20 cellular contexts compared by ENCODE assay signal in genomic region chr6:10995114-10995707, GRCh38. TPM values are rescaled to one million over a fixed set of nuclear protein-coding genes. Genes with fewer than 3 reads are reported as not detected.
"Had no signal": no experiment of that assay in that cellular context is flagged by ENCODE, and none has a peak within 500 bp of the region (broad histone marks: within the 10 kb centered on the region; RNA-seq: fewer than 3 reads in every experiment).

No MANE protein-coding gene starts in this region.

- H3K9me3 Mint-ChIP-seq: activated T-cell treated with anti-CD3 and anti-CD28 coated beads, Interleukin-2, amount 50 U/mL, for 72 hours; central memory CD8-positive, alpha-beta T cell; dendritic cell treated with granulocyte-macrophage colony-stimulating factor and Interleukin-4, amounts not matched to agents 40 ng/mL and 50 ng/mL, for 4 days; naive thymus-derived CD8-positive, alpha-beta T cell; stimulated activated naive B cell treated with anti-CD40 and anti-IgM and Interleukin-4, amounts not matched to agents 10 μg/mL and 1 μg/mL and 100 μg/mL, for 72 hours had no signal

- H3K4me2 ChIP-seq: smooth muscle cell had no signal

- H3K4me3 ChIP-seq: esophagus squamous epithelium, heart right ventricle, smooth muscle cell, suprapubic skin, transverse colon had no signal

- H3K27ac ChIP-seq: esophagus squamous epithelium, heart right ventricle, suprapubic skin, transverse colon had no signal

- H3K27ac Mint-ChIP-seq: activated naive CD8-positive, alpha-beta T cell; activated T-cell treated with anti-CD3 and anti-CD28 coated beads, Interleukin-2, amount 50 U/mL, for 72 hours; dendritic cell treated with granulocyte-macrophage colony-stimulating factor and Interleukin-4, amounts not matched to agents 40 ng/mL and 50 ng/mL, for 4 days; naive thymus-derived CD8-positive, alpha-beta T cell; stimulated activated naive B cell treated with anti-CD40 and anti-IgM and Interleukin-4, amounts not matched to agents 10 μg/mL and 1 μg/mL and 100 μg/mL, for 72 hours had no signal

- H3K27me3 ChIP-seq: transverse colon had no signal

- H3K36me3 ChIP-seq: esophagus squamous epithelium, heart right ventricle, suprapubic skin, transverse colon had no signal

- H3K4me1 Mint-ChIP-seq: central memory CD8-positive, alpha-beta T cell; naive thymus-derived CD8-positive, alpha-beta T cell; stimulated activated naive B cell treated with anti-CD40 and anti-IgM and Interleukin-4, amounts not matched to agents 10 μg/mL and 1 μg/mL and 100 μg/mL, for 72 hours had no signal

- H3K4me3 Mint-ChIP-seq: activated naive CD8-positive, alpha-beta T cell; activated T-cell treated with anti-CD3 and anti-CD28 coated beads, Interleukin-2, amount 50 U/mL, for 72 hours; central memory CD8-positive, alpha-beta T cell; dendritic cell treated with granulocyte-macrophage colony-stimulating factor and Interleukin-4, amounts not matched to agents 40 ng/mL and 50 ng/mL, for 4 days; naive thymus-derived CD8-positive, alpha-beta T cell; stimulated activated naive B cell treated with anti-CD40 and anti-IgM and Interleukin-4, amounts not matched to agents 10 μg/mL and 1 μg/mL and 100 μg/mL, for 72 hours had no signal

- H3K9me3 ChIP-seq: esophagus squamous epithelium, heart right ventricle, suprapubic skin, transverse colon had no signal

- H3K4me1 ChIP-seq: esophagus squamous epithelium, suprapubic skin, transverse colon had no signal

- ATAC-seq: activated T-cell treated with anti-CD3 and anti-CD28 coated beads, Interleukin-2, amount 50 U/mL, for 72 hours; heart right ventricle; naive thymus-derived CD8-positive, alpha-beta T cell; stimulated activated naive B cell treated with anti-CD40 and anti-IgM and Interleukin-4, amounts not matched to agents 10 μg/mL and 1 μg/mL and 100 μg/mL, for 72 hours had no signal

- H3K36me3 Mint-ChIP-seq: activated naive CD8-positive, alpha-beta T cell; naive thymus-derived CD8-positive, alpha-beta T cell; stimulated activated naive B cell treated with anti-CD40 and anti-IgM and Interleukin-4, amounts not matched to agents 10 μg/mL and 1 μg/mL and 100 μg/mL, for 72 hours had no signal

- H3K27me3 Mint-ChIP-seq: activated naive CD8-positive, alpha-beta T cell; stimulated activated naive B cell treated with anti-CD40 and anti-IgM and Interleukin-4, amounts not matched to agents 10 μg/mL and 1 μg/mL and 100 μg/mL, for 72 hours had no signal

- DNase-seq: activated naive CD4-positive, alpha-beta T cell; activated T-cell treated with anti-CD3 and anti-CD28 coated beads for 4 hours; activated T-cell treated with anti-CD3 and anti-CD28 coated beads, Interleukin-2, amount 50 U/mL, for 72 hours; anterior cingulate cortex; esophagus squamous epithelium; foreskin melanocyte; naive thymus-derived CD8-positive, alpha-beta T cell; stimulated activated CD4-positive, alpha-beta T cell treated with anti-CD3 and anti-CD28 coated beads, Interleukin-1b, Interleukin-23, amount 100 ng/mL, for 48 hours; stimulated activated CD4-positive, alpha-beta T cell treated with anti-CD3 and anti-CD28 coated beads, Interleukin-4, amount 100 ng/mL, for 4 hours; stimulated activated CD8-positive, alpha-beta memory T cell treated with anti-CD3 and anti-CD28 coated beads, Interleukin-4, amount 100 ng/mL, for 48 hours; stimulated activated naive B cell treated with anti-CD40 and anti-IgM and Interleukin-4, amounts not matched to agents 10 μg/mL and 1 μg/mL and 100 μg/mL, for 72 hours; T-helper 2 cell; transverse colon had no signal

RNA-seq across cellular contexts. Expression of gene ELOVL2, which starts 48.9 kb away (rescaled TPM):
- total RNA-seq: glomerular endothelial cell; naive thymus-derived CD8-positive, alpha-beta T cell had no signal
- polyA plus RNA-seq: naive thymus-derived CD8-positive, alpha-beta T cell had no signal
